8 cellular contexts compared by ENCODE assay signal in genomic region chr11:117098269-117099231, GRCh38. TPM values are rescaled to one million over a fixed set of nuclear protein-coding genes. Genes with fewer than 3 reads are reported as not detected.
DNase-seq lines count a peak whose midpoint lies in the region; ATAC-seq and TF ChIP-seq lines count a peak whose summit lies in the region.

TSS of gene SIK3 (minus strand) at chr11:117098428. CDS start at chr11:117098415, 13 bp downstream.

- peak within 1 kb of the TSS; percentile 91 for H3K4me3 Mint-ChIP-seq in dendritic cell treated with granulocyte-macrophage colony-stimulating factor and Interleukin-4, amounts not matched to agents 40 ng/mL and 50 ng/mL, for 4 days

- H3K4me1 ChIP-seq in BE2C: peaks cover 23% of the 10 kb centered on the region
- H3K4me1 ChIP-seq in right lobe of liver: peaks cover 0 to 43% (median 15%) of the 10 kb centered on the region in 4 donors

- H3K9me3 Mint-ChIP-seq in dendritic cell treated with granulocyte-macrophage colony-stimulating factor and Interleukin-4, amounts not matched to agents 40 ng/mL and 50 ng/mL, for 4 days: no peaks in the 10 kb centered on the region

- peak within 1 kb of the TSS; percentile 92 for H3K4me3 ChIP-seq in BE2C (ENCODE audit: low read depth, low read length)
- H3K4me3 ChIP-seq in right lobe of liver: peak within 1 kb of the TSS; percentile 62 to 74 (median 72)

- intact Hi-C loops in dendritic cell treated with granulocyte-macrophage colony-stimulating factor and Interleukin-4, amounts not matched to agents 40 ng/mL and 50 ng/mL, for 4 days (cut with micrococcal nuclease): loop anchor here (5.0 kb wide), 1 partner anchor 116 kb away; no protein-coding TSS in a partner anchor
- intact Hi-C loops in right lobe of liver (cut with DNase I): no loop called here

- H3K36me3 Mint-ChIP-seq in dendritic cell treated with granulocyte-macrophage colony-stimulating factor and Interleukin-4, amounts not matched to agents 40 ng/mL and 50 ng/mL, for 4 days (ENCODE audit: low read depth): peaks cover 15% of the 10 kb centered on the region

- H3K9me3 ChIP-seq in BE2C: no peaks in the 10 kb centered on the region
- no peaks in the 10 kb centered on the region for H3K9me3 ChIP-seq in right lobe of liver

- 5% methylated on average over 8 of the region's 78 CpGs for WGBS in right lobe of liver (ENCODE audit: insufficient coverage, low coverage, low lambda C conversion rate, missing lambda C conversion rate)

- no peaks in the 10 kb centered on the region for H3K27me3 Mint-ChIP-seq in dendritic cell treated with granulocyte-macrophage colony-stimulating factor and Interleukin-4, amounts not matched to agents 40 ng/mL and 50 ng/mL, for 4 days

- H3K4me1 Mint-ChIP-seq in dendritic cell treated with granulocyte-macrophage colony-stimulating factor and Interleukin-4, amounts not matched to agents 40 ng/mL and 50 ng/mL, for 4 days (ENCODE audit: low read depth): peaks cover 41% of the 10 kb centered on the region

- H3K27ac Mint-ChIP-seq in dendritic cell treated with granulocyte-macrophage colony-stimulating factor and Interleukin-4, amounts not matched to agents 40 ng/mL and 50 ng/mL, for 4 days: peak within 1 kb of the TSS; percentile 100

- TF ChIP-seq CTCF in BE2C (IDR thresholded peaks at IDR 0.05; ENCODE audit: low read depth, low read length) (no peak), right lobe of liver (IDR thresholded peaks at IDR 0.05) (peak; percentile 13 to 59 (median 30))

- peak; percentile 96 for DNase-seq in BE2C
- DNase-seq in NCI-H69 (lab: John Stamatoyannopoulos, UW): peak; percentile 98
- DNase-seq in activated CD4-positive, alpha-beta T cell treated with anti-CD3 and anti-CD28 coated beads, Interleukin-2, amount 50 U/mL, for 4 hours: peak; percentile 90 to 92
- DNase-seq in right lobe of liver: peak; percentile 96 to 97 (median 97)
- DNase-seq in stimulated activated CD4-positive, alpha-beta T cell treated with anti-CD3 and anti-CD28 coated beads, Interleukin-4, amount 100 ng/mL, for 24 hours: peak; percentile 94

- no peaks in the 10 kb centered on the region for H3K27me3 ChIP-seq in BE2C
- no peaks in the 10 kb centered on the region for H3K27me3 ChIP-seq in right lobe of liver

- peak; percentile 75 for ATAC-seq in GM19328 (IDR thresholded peaks at IDR 0.05; ENCODE audit: unreplicated experiment)
- peak; percentile 49 for ATAC-seq in HG03469 (IDR thresholded peaks at IDR 0.05; ENCODE audit: unreplicated experiment)
- peak; percentile 79 to 89 (median 87) for ATAC-seq in right lobe of liver

- TF ChIP-seq POLR2A in right lobe of liver (IDR thresholded peaks at IDR 0.05): peak; percentile 73

- H3K36me3 ChIP-seq in BE2C: no peaks in the 10 kb centered on the region
- no peaks in the 10 kb centered on the region for H3K36me3 ChIP-seq in right lobe of liver

- peak within 1 kb of the TSS; percentile 95 to 100 (median 99) for H3K27ac ChIP-seq in right lobe of liver

RNA-seq across cellular contexts. Expression of gene SIK3, which starts in this region (rescaled TPM):
- 35.6 TPM for polyA plus RNA-seq in BE2C (2012; ENCODE audit: insufficient read depth, insufficient read length, low read depth)
- total RNA-seq in right lobe of liver: 10 to 100 TPM; 22.0 to 35.4 (median 26.8) TPM

Comparison
In these comparisons a context has a peak if more than half of its experiments do, and no peak if none do; other contexts are left out.
1. Peak in every context shown above with its lines: DNase-seq, ATAC-seq, H3K4me3 ChIP-seq and H3K27ac ChIP-seq.